Comparison of ENCODE assay signal across 1 cellular context in the genomic region with DNA sequence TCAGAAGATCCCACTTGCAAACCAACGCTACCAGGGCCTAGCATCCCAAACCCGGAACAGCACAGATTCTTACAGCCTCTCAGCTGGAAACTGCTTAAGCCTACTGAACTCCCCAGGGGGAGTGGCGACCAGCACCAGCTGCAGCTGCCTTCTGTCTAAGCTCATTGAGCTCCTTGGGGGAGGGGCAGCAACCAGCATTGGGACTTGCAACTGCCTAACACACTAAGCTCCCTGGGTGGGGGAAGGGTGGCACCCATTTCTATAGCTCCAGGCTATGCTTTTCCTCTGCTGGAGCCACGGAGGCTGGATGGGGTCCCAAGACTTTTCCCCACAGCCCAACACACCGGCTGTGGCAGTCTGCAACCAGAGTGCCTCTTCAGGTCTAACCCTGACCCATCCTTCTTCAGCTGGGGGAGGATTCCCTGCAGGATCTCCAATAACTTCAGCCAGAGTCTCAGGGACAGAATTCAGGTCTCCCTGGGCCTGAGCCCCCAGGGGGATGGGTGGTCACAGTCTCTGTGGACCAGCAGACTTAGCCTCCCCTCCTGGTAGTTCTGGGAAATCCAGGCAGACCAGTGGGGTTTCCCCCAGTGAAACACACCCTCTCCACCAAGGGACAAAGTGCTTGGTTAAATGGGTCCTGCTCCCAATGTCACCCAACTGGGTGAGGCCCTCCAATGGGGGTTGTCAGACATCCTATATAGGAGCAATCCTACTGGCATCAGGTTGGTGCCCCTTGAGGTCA.
TF ChIP-seq lines count a peak whose summit lies in the region.

No MANE protein-coding gene starts in this region.

TF ChIP-seq in IMR-90, 13 proteins besides CTCF, POLR2A, EP300 and RAD21:
- TF ChIP-seq, protein P1, sequence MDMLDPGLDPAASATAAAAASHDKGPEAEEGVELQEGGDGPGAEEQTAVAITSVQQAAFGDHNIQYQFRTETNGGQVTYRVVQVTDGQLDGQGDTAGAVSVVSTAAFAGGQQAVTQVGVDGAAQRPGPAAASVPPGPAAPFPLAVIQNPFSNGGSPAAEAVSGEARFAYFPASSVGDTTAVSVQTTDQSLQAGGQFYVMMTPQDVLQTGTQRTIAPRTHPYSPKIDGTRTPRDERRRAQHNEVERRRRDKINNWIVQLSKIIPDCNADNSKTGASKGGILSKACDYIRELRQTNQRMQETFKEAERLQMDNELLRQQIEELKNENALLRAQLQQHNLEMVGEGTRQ (IDR thresholded peaks at IDR 0.05; ENCODE audit: low read depth, low read length), result no peak
- no peak for TF ChIP-seq NFE2L2 (IDR thresholded peaks at IDR 0.05; ENCODE audit: low read depth, low read length)
- no peak for TF ChIP-seq RCOR1 (IDR thresholded peaks at IDR 0.05; ENCODE audit: insufficient replicate concordance, low read length)
- TF ChIP-seq, protein P2, sequence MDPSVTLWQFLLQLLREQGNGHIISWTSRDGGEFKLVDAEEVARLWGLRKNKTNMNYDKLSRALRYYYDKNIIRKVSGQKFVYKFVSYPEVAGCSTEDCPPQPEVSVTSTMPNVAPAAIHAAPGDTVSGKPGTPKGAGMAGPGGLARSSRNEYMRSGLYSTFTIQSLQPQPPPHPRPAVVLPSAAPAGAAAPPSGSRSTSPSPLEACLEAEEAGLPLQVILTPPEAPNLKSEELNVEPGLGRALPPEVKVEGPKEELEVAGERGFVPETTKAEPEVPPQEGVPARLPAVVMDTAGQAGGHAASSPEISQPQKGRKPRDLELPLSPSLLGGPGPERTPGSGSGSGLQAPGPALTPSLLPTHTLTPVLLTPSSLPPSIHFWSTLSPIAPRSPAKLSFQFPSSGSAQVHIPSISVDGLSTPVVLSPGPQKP (IDR thresholded peaks at IDR 0.05; ENCODE audit: borderline replicate concordance, low read depth, low read length), result no peak
- TF ChIP-seq SMC3 (IDR thresholded peaks at IDR 0.05; ENCODE audit: low read depth, low read length), result no peak
- TF ChIP-seq FOS (IDR thresholded peaks at IDR 0.05; ENCODE audit: low read depth, low read length), result no peak
- no peak for TF ChIP-seq RFX5 (IDR thresholded peaks at IDR 0.05; ENCODE audit: low read depth, low read length)
- no peak for TF ChIP-seq CHD1 (IDR thresholded peaks at IDR 0.05; ENCODE audit: low read depth, low read length)
- no peak for TF ChIP-seq MAZ (IDR thresholded peaks at IDR 0.05; ENCODE audit: borderline replicate concordance, low read depth, low read length)
- no peak for TF ChIP-seq MXI1 (IDR thresholded peaks at IDR 0.05; ENCODE audit: borderline replicate concordance, low read depth, low read length)
- TF ChIP-seq MAFK (IDR thresholded peaks at IDR 0.05; ENCODE audit: low read depth, low read length), result no peak
- TF ChIP-seq CEBPB (IDR thresholded peaks at IDR 0.05; ENCODE audit: low read depth, low read length), result no peak
- no peak for TF ChIP-seq BHLHE40 (IDR thresholded peaks at IDR 0.05; ENCODE audit: low read depth, low read length)
